Comparison of ENCODE assay signal across 20 cellular contexts in the genomic region with DNA sequence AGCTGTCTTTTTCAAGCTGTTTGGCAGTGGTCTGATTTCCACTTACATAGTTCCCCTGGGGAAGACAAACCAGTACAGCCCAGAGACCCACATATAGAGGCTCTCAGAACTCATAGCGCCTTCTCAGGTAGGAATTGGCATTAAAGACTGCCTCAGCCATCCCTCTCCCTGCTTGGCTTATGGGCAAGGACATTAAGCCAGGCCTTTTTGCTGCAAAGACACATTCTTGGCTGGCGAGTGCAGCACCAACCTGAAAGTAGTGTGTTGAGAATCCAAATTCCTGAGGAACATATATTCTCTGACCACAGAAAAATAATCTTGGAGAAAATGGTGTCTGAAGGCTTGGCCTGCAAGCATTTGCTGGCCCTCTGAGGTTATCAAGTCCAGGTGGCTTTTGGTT. TPM values are rescaled to one million over a fixed set of nuclear protein-coding genes. Genes with fewer than 3 reads are reported as not detected.
A peak's percentile ranks its signal among the peaks of the same experiment; 100 is the strongest.
DNase-seq lines count a peak whose midpoint lies in the region; ATAC-seq and TF ChIP-seq lines count a peak whose summit lies in the region.
"Had no signal": no experiment of that assay in that cellular context is flagged by ENCODE, and none has a peak within 500 bp of the region (broad histone marks: within the 10 kb centered on the region; RNA-seq: fewer than 3 reads in every experiment).

No MANE protein-coding gene starts in this region.

- H3K27me3 ChIP-seq in foreskin keratinocyte (no peaks in the 10 kb centered on the region), suprapubic skin (no peaks in the 10 kb centered on the region)
- H3K27me3 ChIP-seq: gastrocnemius medialis had no signal

- 57% methylated on average over 2 of the region's 2 CpGs for WGBS in suprapubic skin

- no peak for DNase-seq in WTC11 (ENCODE audit: low spot score)
- peak in 1 of 2 donors; percentile 47 for DNase-seq in foreskin keratinocyte
- DNase-seq in suprapubic skin (ENCODE audit: low spot score in 2 of 2) = no peak
- no peak for DNase-seq in SK-N-DZ (ENCODE audit: low spot score)
- no peak for DNase-seq in inferior parietal cortex (ENCODE audit: extremely low spot score)
- DNase-seq: activated CD4-positive, alpha-beta memory T cell treated with anti-CD3 and anti-CD28 coated beads, Interleukin-2, amount 10 ng/mL, durations not matched to agents 7 days and 5 days; DMS79; hypothalamus; kidney; NCI-H1436 treated with DMSO at 0.1 percent for 48 hours; NCI-H2171 treated with DMSO at 0.1 percent for 48 hours; NCI-H69; nucleus accumbens; spleen; stimulated activated CD4-positive, alpha-beta T cell treated with anti-CD3 and anti-CD28 coated beads, Interleukin-4, amount 100 ng/mL, for 1 hour; stimulated activated naive CD4-positive, alpha-beta T cell treated with Interleukin-2 at 50 U/mL for 16 hours had no signal

- no peaks in the 10 kb centered on the region for H3K36me3 ChIP-seq in suprapubic skin
- H3K36me3 ChIP-seq: gastrocnemius medialis, spleen had no signal

- CTCF ChIA-PET in WTC11 (lab: Charles Lee) = interaction anchor here (0.6 to 1.4 kb wide), 2 partner anchors 18 to 19 kb away, joined by 3 to 8 read pairs; no protein-coding TSS in a partner anchor

- POLR2A ChIA-PET in WTC11 (lab: Charles Lee) = no interaction called here

- H3K27me3 Mint-ChIP-seq in WTC11 (ENCODE audit: low read depth) = peaks cover 5% of the 10 kb centered on the region; the same call in 1 of the 2 replicates

- TF ChIP-seq POLR2A in suprapubic skin (IDR thresholded peaks at IDR 0.05) = no peak

- H3K4me3 ChIP-seq in suprapubic skin = no peak overlapping the region
- H3K4me3 ChIP-seq: gastrocnemius medialis, spleen had no signal

- H3K4me1 Mint-ChIP-seq in WTC11 = no peaks in the 10 kb centered on the region

- H3K4me3 Mint-ChIP-seq in WTC11 = no peak overlapping the region
- H3K4me3 Mint-ChIP-seq: activated CD4-positive, alpha-beta memory T cell treated with anti-CD3 and anti-CD28 coated beads, Interleukin-2, amount 10 ng/mL, durations not matched to agents 7 days and 5 days had no signal

- H3K27ac Mint-ChIP-seq in WTC11 = no peak overlapping the region
- H3K27ac Mint-ChIP-seq: activated CD4-positive, alpha-beta memory T cell treated with anti-CD3 and anti-CD28 coated beads, Interleukin-2, amount 10 ng/mL, durations not matched to agents 7 days and 5 days had no signal

- ATAC-seq in WTC11 = peak; percentile 75
- ATAC-seq in foreskin keratinocyte = peak; percentile 39
- ATAC-seq in GM19397 (IDR thresholded peaks at IDR 0.05; ENCODE audit: unreplicated experiment) = no peak
- ATAC-seq: activated CD4-positive, CD25-positive, alpha-beta regulatory T cell treated with anti-CD3 and anti-CD28 coated beads, Interleukin-2, amount 50 U/mL, for 24 hours had no signal

- peaks cover 17% of the 10 kb centered on the region for H3K9me3 Mint-ChIP-seq in WTC11
- H3K9me3 Mint-ChIP-seq: activated CD4-positive, alpha-beta memory T cell treated with anti-CD3 and anti-CD28 coated beads, Interleukin-2, amount 10 ng/mL, durations not matched to agents 7 days and 5 days had no signal

- H3K36me3 Mint-ChIP-seq in WTC11 = 0 out of 2 replicates have a peak, but pooled peaks cover 7% of the 10 kb centered on the region

- H3K27ac ChIP-seq in foreskin keratinocyte (no peak overlapping the region), suprapubic skin (peak overlapping the region; percentile 66)
- H3K27ac ChIP-seq: spleen had no signal

- H3K4me1 ChIP-seq in foreskin keratinocyte (no peaks in the 10 kb centered on the region), suprapubic skin (peaks cover 6% of the 10 kb centered on the region)
- H3K4me1 ChIP-seq: gastrocnemius medialis, spleen had no signal

- TF ChIP-seq EP300 in suprapubic skin (IDR thresholded peaks at IDR 0.05) = no peak

- H3K9me3 ChIP-seq in suprapubic skin = no peaks in the 10 kb centered on the region
- H3K9me3 ChIP-seq: gastrocnemius medialis had no signal

- 0 out of 3 replicates have a peak, but pooled peaks have one; percentile 4 for TF ChIP-seq CTCF in GM12872 (IDR thresholded peaks at IDR 0.05; ENCODE audit: insufficient read depth, low read depth, low read length)
- TF ChIP-seq CTCF in WTC11 (IDR thresholded peaks at IDR 0.05) = no peak
- no peak for TF ChIP-seq CTCF in foreskin keratinocyte (conservative IDR thresholded peaks at IDR 0.05)
- no peak for TF ChIP-seq CTCF in suprapubic skin (IDR thresholded peaks at IDR 0.05)

TF ChIP-seq in WTC11, 78 proteins besides CTCF, POLR2A, EP300 and RAD21 (continues in another document):
- TF ChIP-seq ELF4 (CRISPR knock-in tag; IDR thresholded peaks at IDR 0.05; ENCODE audit: low read depth) (no peak), ZNF423 (CRISPR knock-in tag; IDR thresholded peaks at IDR 0.05) (no peak), TCF7 (CRISPR knock-in tag; IDR thresholded peaks at IDR 0.05; ENCODE audit: low read depth) (no peak), HMGA2 (CRISPR knock-in tag; IDR thresholded peaks at IDR 0.05) (no peak), IRF2 (CRISPR knock-in tag; IDR thresholded peaks at IDR 0.05; ENCODE audit: borderline replicate concordance, low read depth) (no peak), ZNF317 (CRISPR knock-in tag; IDR thresholded peaks at IDR 0.05; ENCODE audit: borderline replicate concordance, low read depth) (no peak), JAZF1 (CRISPR knock-in tag; IDR thresholded peaks at IDR 0.05) (no peak), NFYB (CRISPR knock-in tag; conservative IDR thresholded peaks at IDR 0.05; ENCODE audit: low read depth) (no peak), KAT7 (CRISPR knock-in tag; IDR thresholded peaks at IDR 0.05; ENCODE audit: borderline replicate concordance) (no peak)
- TF ChIP-seq, protein P1, sequence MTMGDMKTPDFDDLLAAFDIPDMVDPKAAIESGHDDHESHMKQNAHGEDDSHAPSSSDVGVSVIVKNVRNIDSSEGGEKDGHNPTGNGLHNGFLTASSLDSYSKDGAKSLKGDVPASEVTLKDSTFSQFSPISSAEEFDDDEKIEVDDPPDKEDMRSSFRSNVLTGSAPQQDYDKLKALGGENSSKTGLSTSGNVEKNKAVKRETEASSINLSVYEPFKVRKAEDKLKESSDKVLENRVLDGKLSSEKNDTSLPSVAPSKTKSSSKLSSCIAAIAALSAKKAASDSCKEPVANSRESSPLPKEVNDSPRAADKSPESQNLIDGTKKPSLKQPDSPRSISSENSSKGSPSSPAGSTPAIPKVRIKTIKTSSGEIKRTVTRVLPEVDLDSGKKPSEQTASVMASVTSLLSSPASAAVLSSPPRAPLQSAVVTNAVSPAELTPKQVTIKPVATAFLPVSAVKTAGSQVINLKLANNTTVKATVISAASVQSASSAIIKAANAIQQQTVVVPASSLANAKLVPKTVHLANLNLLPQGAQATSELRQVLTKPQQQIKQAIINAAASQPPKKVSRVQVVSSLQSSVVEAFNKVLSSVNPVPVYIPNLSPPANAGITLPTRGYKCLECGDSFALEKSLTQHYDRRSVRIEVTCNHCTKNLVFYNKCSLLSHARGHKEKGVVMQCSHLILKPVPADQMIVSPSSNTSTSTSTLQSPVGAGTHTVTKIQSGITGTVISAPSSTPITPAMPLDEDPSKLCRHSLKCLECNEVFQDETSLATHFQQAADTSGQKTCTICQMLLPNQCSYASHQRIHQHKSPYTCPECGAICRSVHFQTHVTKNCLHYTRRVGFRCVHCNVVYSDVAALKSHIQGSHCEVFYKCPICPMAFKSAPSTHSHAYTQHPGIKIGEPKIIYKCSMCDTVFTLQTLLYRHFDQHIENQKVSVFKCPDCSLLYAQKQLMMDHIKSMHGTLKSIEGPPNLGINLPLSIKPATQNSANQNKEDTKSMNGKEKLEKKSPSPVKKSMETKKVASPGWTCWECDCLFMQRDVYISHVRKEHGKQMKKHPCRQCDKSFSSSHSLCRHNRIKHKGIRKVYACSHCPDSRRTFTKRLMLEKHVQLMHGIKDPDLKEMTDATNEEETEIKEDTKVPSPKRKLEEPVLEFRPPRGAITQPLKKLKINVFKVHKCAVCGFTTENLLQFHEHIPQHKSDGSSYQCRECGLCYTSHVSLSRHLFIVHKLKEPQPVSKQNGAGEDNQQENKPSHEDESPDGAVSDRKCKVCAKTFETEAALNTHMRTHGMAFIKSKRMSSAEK (CRISPR knock-in tag; IDR thresholded peaks at IDR 0.05; ENCODE audit: borderline replicate concordance) = no peak
- TF ChIP-seq, protein P2, sequence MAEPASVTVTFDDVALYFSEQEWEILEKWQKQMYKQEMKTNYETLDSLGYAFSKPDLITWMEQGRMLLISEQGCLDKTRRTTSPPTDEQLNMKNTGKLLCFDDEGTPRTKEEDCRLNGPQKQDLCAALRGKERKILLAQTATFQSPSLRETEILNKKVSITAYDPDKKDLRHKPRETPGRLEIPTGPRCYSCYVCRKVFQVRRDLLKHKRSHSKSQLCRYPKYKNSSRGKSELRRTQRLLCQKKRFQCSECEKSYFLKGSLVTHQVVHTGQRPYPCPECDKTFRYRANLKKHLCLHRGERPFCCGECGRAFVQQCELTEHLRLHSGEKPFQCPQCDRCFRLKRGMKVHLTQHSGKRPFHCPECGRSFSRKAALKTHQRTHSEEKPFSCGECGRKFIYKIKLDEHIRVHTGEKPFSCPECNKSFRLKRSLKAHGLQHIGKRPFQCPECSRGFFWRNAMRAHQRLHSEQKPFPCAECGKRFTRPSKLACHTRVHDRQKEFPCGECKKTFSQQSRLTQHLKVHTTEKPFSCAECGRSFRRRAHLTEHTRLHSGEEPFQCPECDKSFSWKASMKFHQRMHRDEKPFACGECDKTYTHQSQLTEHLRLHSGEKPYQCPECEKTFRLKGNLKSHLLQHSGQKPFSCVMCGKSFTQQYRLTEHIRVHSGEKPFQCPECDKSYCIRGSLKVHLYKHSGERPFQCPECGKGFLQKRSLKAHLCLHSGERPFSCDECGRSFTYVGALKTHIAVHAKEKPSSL (CRISPR knock-in tag; conservative IDR thresholded peaks at IDR 0.05) = no peak
- TF ChIP-seq, protein P3, sequence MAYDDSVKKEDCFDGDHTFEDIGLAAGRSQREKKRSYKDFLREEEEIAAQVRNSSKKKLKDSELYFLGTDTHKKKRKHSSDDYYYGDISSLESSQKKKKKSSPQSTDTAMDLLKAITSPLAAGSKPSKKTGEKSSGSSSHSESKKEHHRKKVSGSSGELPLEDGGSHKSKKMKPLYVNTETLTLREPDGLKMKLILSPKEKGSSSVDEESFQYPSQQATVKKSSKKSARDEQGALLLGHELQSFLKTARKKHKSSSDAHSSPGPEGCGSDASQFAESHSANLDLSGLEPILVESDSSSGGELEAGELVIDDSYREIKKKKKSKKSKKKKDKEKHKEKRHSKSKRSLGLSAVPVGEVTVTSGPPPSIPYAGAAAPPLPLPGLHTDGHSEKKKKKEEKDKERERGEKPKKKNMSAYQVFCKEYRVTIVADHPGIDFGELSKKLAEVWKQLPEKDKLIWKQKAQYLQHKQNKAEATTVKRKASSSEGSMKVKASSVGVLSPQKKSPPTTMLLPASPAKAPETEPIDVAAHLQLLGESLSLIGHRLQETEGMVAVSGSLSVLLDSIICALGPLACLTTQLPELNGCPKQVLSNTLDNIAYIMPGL (CRISPR knock-in tag; IDR thresholded peaks at IDR 0.05) = no peak

RNA-seq across cellular contexts. Expression of a gene that starts 39.2 kb away (rescaled TPM):
- total RNA-seq in WTC11 (2021) (43.4 to 49.3 TPM (median 47.4 TPM) in 3 replicates), foreskin keratinocyte (36.4 and 39.0 TPM in 2 replicates), suprapubic skin (10 to 100 TPM; 46.5 to 83.5 (median 67.5) TPM)
- polyA plus RNA-seq in foreskin keratinocyte = 37.8 and 41.7 TPM in 2 replicates
- polyA plus RNA-seq in SK-N-DZ (2014; cell fraction: cytosol; rRNA removed) = 2.0 and 2.2 TPM in 2 replicates
- 5.9 and 7.8 TPM in 2 replicates for polyA plus RNA-seq in SK-N-DZ (2014; cell fraction: nucleus; rRNA removed)
